In the genomic region with DNA sequence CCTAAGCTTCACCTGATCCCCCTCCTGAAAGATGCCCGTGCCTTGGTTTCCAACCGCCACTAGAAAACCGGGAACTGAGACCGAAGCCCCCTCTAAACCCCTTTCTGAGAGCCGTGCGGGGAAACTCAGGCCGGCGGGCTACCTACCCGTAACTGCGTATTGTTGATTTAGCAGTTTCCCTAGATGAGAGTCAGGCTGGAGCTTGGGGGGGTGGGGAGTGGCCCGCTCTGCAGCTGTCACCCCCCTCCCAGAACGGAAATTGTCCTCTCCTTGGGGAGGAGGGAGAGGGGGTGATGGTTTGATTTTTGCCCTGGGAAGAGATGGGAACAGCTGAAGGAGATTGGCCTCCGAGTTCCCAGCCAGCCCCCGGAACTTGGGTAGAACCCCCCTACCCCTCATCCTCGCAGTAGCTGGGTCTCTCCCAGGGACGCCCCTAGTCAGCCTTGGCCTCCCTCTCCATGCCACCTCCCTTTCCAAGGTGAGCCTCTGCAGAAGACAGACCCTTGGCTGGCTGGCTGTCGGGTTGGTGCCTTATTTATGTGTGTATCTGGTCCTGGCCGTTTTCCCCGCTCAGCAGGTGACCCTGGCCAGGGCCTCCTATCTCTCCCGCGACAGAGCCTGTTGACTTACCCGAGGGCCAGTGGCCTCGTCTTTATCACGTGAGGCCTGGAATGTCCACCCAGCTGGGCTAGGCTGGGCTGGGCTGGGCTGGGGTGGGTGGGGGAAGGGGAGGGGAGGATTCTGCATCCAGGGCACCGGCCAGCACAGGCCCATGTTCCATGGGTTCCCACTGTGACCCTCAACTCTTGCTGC, we compare ENCODE assay signal across 1 cellular context.
TF ChIP-seq lines count a peak whose summit lies in the region.

No MANE protein-coding gene starts in this region.

TF ChIP-seq in K562, 482 proteins besides CTCF, POLR2A, EP300 and RAD21 (continued from another document and continues in another):
- TF ChIP-seq ZNF318 (IDR thresholded peaks at IDR 0.05; ENCODE audit: borderline replicate concordance in 1 of 2, low read depth in 1 of 2), result 0 out of 4 replicates have a peak, but pooled peaks of 1 of the 2 experiments have one; percentile 55
- TF ChIP-seq CCNT2 (IDR thresholded peaks at IDR 0.05; ENCODE audit: borderline replicate concordance, extremely low read depth, insufficient read length, low read depth, low read length), result peak; percentile 42
- peak; percentile 52; the same call in 1 of the 2 replicates for TF ChIP-seq DPF2 (IDR thresholded peaks at IDR 0.05)
- TF ChIP-seq FOXK2 (conservative IDR thresholded peaks at IDR 0.05 in 1 of 2, IDR thresholded peaks at IDR 0.05 in 1 of 2; ENCODE audit: low read depth in 2 of 2), result peak; percentile 82 to 86
- no peak for TF ChIP-seq CLOCK (CRISPR knock-in tag; IDR thresholded peaks at IDR 0.05; ENCODE audit: borderline replicate concordance)
- TF ChIP-seq, protein P1, sequence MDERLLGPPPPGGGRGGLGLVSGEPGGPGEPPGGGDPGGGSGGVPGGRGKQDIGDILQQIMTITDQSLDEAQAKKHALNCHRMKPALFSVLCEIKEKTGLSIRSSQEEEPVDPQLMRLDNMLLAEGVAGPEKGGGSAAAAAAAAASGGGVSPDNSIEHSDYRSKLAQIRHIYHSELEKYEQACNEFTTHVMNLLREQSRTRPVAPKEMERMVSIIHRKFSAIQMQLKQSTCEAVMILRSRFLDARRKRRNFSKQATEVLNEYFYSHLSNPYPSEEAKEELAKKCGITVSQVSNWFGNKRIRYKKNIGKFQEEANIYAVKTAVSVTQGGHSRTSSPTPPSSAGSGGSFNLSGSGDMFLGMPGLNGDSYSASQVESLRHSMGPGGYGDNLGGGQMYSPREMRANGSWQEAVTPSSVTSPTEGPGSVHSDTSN (CRISPR knock-in tag; IDR thresholded peaks at IDR 0.05; ENCODE audit: low read depth), result no peak
- TF ChIP-seq, protein P1 (tag; conservative IDR thresholded peaks at IDR 0.05; ENCODE audit: low read depth), result peak; percentile 64
- TF ChIP-seq MTA3 (IDR thresholded peaks at IDR 0.05; ENCODE audit: borderline replicate concordance), result peak; percentile 56; the same call in 1 of the 2 replicates
- no peak for TF ChIP-seq ZNF778 (CRISPR knock-in tag; IDR thresholded peaks at IDR 0.05)
- peak; percentile 86 for TF ChIP-seq TEAD4 (IDR thresholded peaks at IDR 0.05; ENCODE audit: low read length)
- TF ChIP-seq TEAD4 (CRISPR knock-in tag; IDR thresholded peaks at IDR 0.05; ENCODE audit: borderline replicate concordance), result no peak
- TF ChIP-seq TBP (optimal IDR thresholded peaks at IDR 0.05; ENCODE audit: low read depth, low read length), result peak; percentile 40
- no peak for TF ChIP-seq NR4A1 (CRISPR knock-in tag; IDR thresholded peaks at IDR 0.05)
- no peak for TF ChIP-seq NR4A1 (tag; IDR thresholded peaks at IDR 0.05)
- TF ChIP-seq, protein P2, sequence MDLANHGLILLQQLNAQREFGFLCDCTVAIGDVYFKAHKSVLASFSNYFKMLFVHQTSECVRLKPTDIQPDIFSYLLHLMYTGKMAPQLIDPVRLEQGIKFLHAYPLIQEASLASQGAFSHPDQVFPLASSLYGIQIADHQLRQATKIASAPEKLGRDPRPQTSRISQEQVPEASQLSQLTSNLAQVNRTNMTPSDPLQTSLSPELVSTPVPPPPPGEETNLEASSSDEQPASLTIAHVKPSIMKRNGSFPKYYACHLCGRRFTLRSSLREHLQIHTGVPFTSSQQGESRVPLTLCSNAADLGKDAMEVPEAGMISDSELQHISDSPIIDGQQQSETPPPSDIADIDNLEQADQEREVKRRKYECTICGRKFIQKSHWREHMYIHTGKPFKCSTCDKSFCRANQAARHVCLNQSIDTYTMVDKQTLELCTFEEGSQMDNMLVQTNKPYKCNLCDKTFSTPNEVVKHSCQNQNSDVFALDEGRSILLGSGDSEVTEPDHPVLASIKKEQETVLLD (IDR thresholded peaks at IDR 0.05), result peak; percentile 23; the same call in 1 of the 2 replicates
- TF ChIP-seq ARHGAP35 (IDR thresholded peaks at IDR 0.05; ENCODE audit: partially characterized antibody), result no peak
- peak; percentile 21; the same call in 1 of the 2 replicates for TF ChIP-seq JUND (IDR thresholded peaks at IDR 0.05; ENCODE audit: borderline replicate concordance, low read depth, low read length)
- TF ChIP-seq JUND (tag; IDR thresholded peaks at IDR 0.05; ENCODE audit: borderline replicate concordance, low read depth, low read length), result no peak; the same call in 2 of the 3 replicates
- peak; percentile 62 for TF ChIP-seq POLR2AphosphoS5 (IDR thresholded peaks at IDR 0.05; ENCODE audit: control insufficient read depth, insufficient read depth, low read depth, low read length)
- peak; percentile 48; the same call in 1 of the 2 replicates for TF ChIP-seq MTA2 (IDR thresholded peaks at IDR 0.05; ENCODE audit: low read depth)
- peak; percentile 13 for TF ChIP-seq KDM5B (IDR thresholded peaks at IDR 0.05; ENCODE audit: insufficient replicate concordance, low read depth, low read length)
- TF ChIP-seq GMEB1 (CRISPR knock-in tag; IDR thresholded peaks at IDR 0.05), result no peak
- TF ChIP-seq MEIS2 (IDR thresholded peaks at IDR 0.05; ENCODE audit: partially characterized antibody), result peak; percentile 86
- TF ChIP-seq RBFOX2 (IDR thresholded peaks at IDR 0.05; ENCODE audit: low read depth, low read length), result peak; percentile 20; the same call in 1 of the 2 replicates
- TF ChIP-seq CSDE1 (IDR thresholded peaks at IDR 0.05), result no peak
- TF ChIP-seq, protein P3, sequence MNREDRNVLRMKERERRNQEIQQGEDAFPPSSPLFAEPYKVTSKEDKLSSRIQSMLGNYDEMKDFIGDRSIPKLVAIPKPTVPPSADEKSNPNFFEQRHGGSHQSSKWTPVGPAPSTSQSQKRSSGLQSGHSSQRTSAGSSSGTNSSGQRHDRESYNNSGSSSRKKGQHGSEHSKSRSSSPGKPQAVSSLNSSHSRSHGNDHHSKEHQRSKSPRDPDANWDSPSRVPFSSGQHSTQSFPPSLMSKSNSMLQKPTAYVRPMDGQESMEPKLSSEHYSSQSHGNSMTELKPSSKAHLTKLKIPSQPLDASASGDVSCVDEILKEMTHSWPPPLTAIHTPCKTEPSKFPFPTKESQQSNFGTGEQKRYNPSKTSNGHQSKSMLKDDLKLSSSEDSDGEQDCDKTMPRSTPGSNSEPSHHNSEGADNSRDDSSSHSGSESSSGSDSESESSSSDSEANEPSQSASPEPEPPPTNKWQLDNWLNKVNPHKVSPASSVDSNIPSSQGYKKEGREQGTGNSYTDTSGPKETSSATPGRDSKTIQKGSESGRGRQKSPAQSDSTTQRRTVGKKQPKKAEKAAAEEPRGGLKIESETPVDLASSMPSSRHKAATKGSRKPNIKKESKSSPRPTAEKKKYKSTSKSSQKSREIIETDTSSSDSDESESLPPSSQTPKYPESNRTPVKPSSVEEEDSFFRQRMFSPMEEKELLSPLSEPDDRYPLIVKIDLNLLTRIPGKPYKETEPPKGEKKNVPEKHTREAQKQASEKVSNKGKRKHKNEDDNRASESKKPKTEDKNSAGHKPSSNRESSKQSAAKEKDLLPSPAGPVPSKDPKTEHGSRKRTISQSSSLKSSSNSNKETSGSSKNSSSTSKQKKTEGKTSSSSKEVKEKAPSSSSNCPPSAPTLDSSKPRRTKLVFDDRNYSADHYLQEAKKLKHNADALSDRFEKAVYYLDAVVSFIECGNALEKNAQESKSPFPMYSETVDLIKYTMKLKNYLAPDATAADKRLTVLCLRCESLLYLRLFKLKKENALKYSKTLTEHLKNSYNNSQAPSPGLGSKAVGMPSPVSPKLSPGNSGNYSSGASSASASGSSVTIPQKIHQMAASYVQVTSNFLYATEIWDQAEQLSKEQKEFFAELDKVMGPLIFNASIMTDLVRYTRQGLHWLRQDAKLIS (CRISPR knock-in tag; IDR thresholded peaks at IDR 0.05), result no peak
- no peak for TF ChIP-seq ZNF354B (CRISPR knock-in tag; IDR thresholded peaks at IDR 0.05)
- peak; percentile 67 for TF ChIP-seq NFIC (IDR thresholded peaks at IDR 0.05)
